2 cellular contexts compared by ENCODE assay signal in genomic region chr22:27978317-27978716, GRCh38.
TF ChIP-seq lines count a peak whose summit lies in the region.

No MANE protein-coding gene starts in this region.

TF ChIP-seq in HEK293, 187 proteins besides CTCF, POLR2A, EP300 and RAD21:
- no peak for TF ChIP-seq TCF7L2 (IDR thresholded peaks at IDR 0.05; ENCODE audit: borderline replicate concordance, low read depth, low read length)
- peak; percentile 73; the same call in 1 of the 2 replicates for TF ChIP-seq SCRT2 (tag by site-specific recombination; IDR thresholded peaks at IDR 0.05)
- no peak for TF ChIP-seq ZNF791 (tag by site-specific recombination; IDR thresholded peaks at IDR 0.05)
- 0 out of 2 replicates have a peak, but pooled peaks have one; percentile 20 for TF ChIP-seq SCRT1 (tag by site-specific recombination; IDR thresholded peaks at IDR 0.05; ENCODE audit: borderline replicate concordance)
- TF ChIP-seq ZNF623 (tag by site-specific recombination; IDR thresholded peaks at IDR 0.05): no peak
TF ChIP-seq in HEK293: peak in this region for 2.

TF ChIP-seq in H1, 55 proteins besides CTCF, POLR2A, EP300 and RAD21:
- TF ChIP-seq EGR1 (IDR thresholded peaks at IDR 0.05; ENCODE audit: borderline replicate concordance, low read depth, low read length) (no peak), BRCA1 (IDR thresholded peaks at IDR 0.05; ENCODE audit: low read depth, low read length) (no peak), SUZ12 (IDR thresholded peaks at IDR 0.05; ENCODE audit: low read length) (no peak), HDAC2 (IDR thresholded peaks at IDR 0.05; ENCODE audit: borderline replicate concordance in 1 of 2, low read depth in 2 of 2, low read length in 2 of 2) (no peak), CBX5 (IDR thresholded peaks at IDR 0.05; ENCODE audit: low read depth, low read length) (no peak), CHD7 (IDR thresholded peaks at IDR 0.05; ENCODE audit: insufficient replicate concordance, low read length) (no peak), ASH2L (IDR thresholded peaks at IDR 0.05; ENCODE audit: low read length) (no peak), SIRT6 (IDR thresholded peaks at IDR 0.05; ENCODE audit: low read length) (no peak), BACH1 (IDR thresholded peaks at IDR 0.05; ENCODE audit: low read length) (no peak), ZNF274 (IDR thresholded peaks at IDR 0.05; ENCODE audit: borderline replicate concordance, extremely low read depth, low read length) (no peak)
